In genomic region chr3:114597012-114597411, GRCh38 we compare ENCODE assay signal across 1 cellular context.
TF ChIP-seq lines count a peak whose summit lies in the region.

No MANE protein-coding gene starts in this region.

TF ChIP-seq in IMR-90, 13 proteins besides CTCF, POLR2A, EP300 and RAD21 (continued from another document):
- TF ChIP-seq ELK1 (IDR thresholded peaks at IDR 0.05; ENCODE audit: borderline replicate concordance, low read depth, low read length), result no peak
- no peak for TF ChIP-seq RCOR1 (IDR thresholded peaks at IDR 0.05; ENCODE audit: insufficient replicate concordance, low read length)
TF ChIP-seq in IMR-90: peak in this region for 0.
